ENCODE assay signal across 9 cellular contexts in the genomic region with DNA sequence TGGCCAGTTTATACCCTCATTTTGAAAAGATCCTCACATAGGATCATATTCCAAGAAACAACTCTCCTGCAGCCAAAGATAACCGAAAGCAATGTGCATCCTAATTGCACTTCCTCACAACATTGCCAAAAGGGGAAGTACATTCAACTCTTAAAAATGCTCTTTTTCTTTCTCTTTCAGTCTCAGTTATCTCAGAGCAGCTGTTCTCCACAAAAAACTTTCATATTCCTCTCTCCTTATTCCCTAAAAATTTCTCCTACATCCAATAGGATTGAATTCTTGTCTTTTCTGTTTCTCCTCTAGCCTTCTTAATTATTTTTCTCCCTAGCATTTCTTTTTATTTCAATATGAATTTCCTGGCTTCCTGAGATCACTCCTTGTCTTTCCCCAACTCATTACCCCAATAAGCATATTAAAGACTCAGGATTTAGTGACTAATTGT. TPM values are rescaled to one million over a fixed set of nuclear protein-coding genes. Genes with fewer than 3 reads are reported as not detected.
DNase-seq lines count a peak whose midpoint lies in the region; ATAC-seq and TF ChIP-seq lines count a peak whose summit lies in the region.
"Had no signal": no experiment of that assay in that cellular context is flagged by ENCODE, and none has a peak within 500 bp of the region (broad histone marks: within the 10 kb centered on the region; RNA-seq: fewer than 3 reads in every experiment).

No MANE protein-coding gene starts in this region.

- H3K36me3 ChIP-seq in PC-3 (ENCODE audit: low read depth, low read length): no peaks in the 10 kb centered on the region

- H4K20me1 ChIP-seq in PC-3 (ENCODE audit: low read length): no peaks in the 10 kb centered on the region

- CTCF ChIA-PET in PC-3 (lab: Charles Lee): no interaction called here

- H3K4me2 ChIP-seq in PC-3 (ENCODE audit: low read length): no peak overlapping the region

- H3K4me1 Mint-ChIP-seq in activated naive CD8-positive, alpha-beta T cell treated with anti-CD3 and anti-CD28 coated beads, Interleukin-2, amount 10 ng/mL, durations not matched to agents 7 days and 5 days: peaks cover 13% of the 10 kb centered on the region

- H3K9me3 ChIP-seq in PC-3 (ENCODE audit: low read length): 0 out of 2 replicates have a peak, but pooled peaks cover 4% of the 10 kb centered on the region

- BruUV-seq in PC-3 (replicated peaks; lab: Mats Ljungman, UMichigan): no TSS peak

- peaks cover 31% of the 10 kb centered on the region for H3K4me1 ChIP-seq in PC-3 (ENCODE audit: insufficient read depth, low read length)

- H3K36me3 Mint-ChIP-seq in activated naive CD8-positive, alpha-beta T cell treated with anti-CD3 and anti-CD28 coated beads, Interleukin-2, amount 10 ng/mL, durations not matched to agents 7 days and 5 days: peaks cover 18% of the 10 kb centered on the region

- H3K27me3 Mint-ChIP-seq in activated naive CD8-positive, alpha-beta T cell treated with anti-CD3 and anti-CD28 coated beads, Interleukin-2, amount 10 ng/mL, durations not matched to agents 7 days and 5 days: no peaks in the 10 kb centered on the region

- peak overlapping the region; percentile 26 for H3K4me3 Mint-ChIP-seq in activated naive CD8-positive, alpha-beta T cell treated with anti-CD3 and anti-CD28 coated beads, Interleukin-2, amount 10 ng/mL, durations not matched to agents 7 days and 5 days

- no peaks in the 10 kb centered on the region for H3K27me3 ChIP-seq in PC-3 (ENCODE audit: low read length)

- no peak overlapping the region for H3K9ac ChIP-seq in PC-3 (ENCODE audit: low read length)

- H3K27ac ChIP-seq in PC-3 (ENCODE audit: low read length): no peak overlapping the region

- peak; percentile 60 for ATAC-seq in GM19452 (IDR thresholded peaks at IDR 0.05; ENCODE audit: unreplicated experiment)
- peak; percentile 83 for ATAC-seq in HG03342 (IDR thresholded peaks at IDR 0.05; ENCODE audit: unreplicated experiment)
- ATAC-seq in activated naive CD8-positive, alpha-beta T cell treated with anti-CD3 and anti-CD28 coated beads, Interleukin-2, amount 10 ng/mL, durations not matched to agents 7 days and 5 days (ENCODE audit: low read depth): no peak
- ATAC-seq in PC-3: no peak; the same call in 1 of the 2 replicates

- H3K79me2 ChIP-seq in PC-3 (ENCODE audit: low read length): no peaks in the 10 kb centered on the region

- POLR2A ChIA-PET in activated naive CD8-positive, alpha-beta T cell treated with anti-CD3 and anti-CD28 coated beads, Interleukin-2, amount 10 ng/mL, durations not matched to agents 7 days and 5 days (lab: Charles Lee): no interaction called here
- POLR2A ChIA-PET in PC-3 (lab: Charles Lee; ENCODE audit: unreplicated experiment): no interaction called here

- no peak overlapping the region for H3K27ac Mint-ChIP-seq in activated naive CD8-positive, alpha-beta T cell treated with anti-CD3 and anti-CD28 coated beads, Interleukin-2, amount 10 ng/mL, durations not matched to agents 7 days and 5 days

- no peaks in the 10 kb centered on the region for H3K9me3 Mint-ChIP-seq in activated naive CD8-positive, alpha-beta T cell treated with anti-CD3 and anti-CD28 coated beads, Interleukin-2, amount 10 ng/mL, durations not matched to agents 7 days and 5 days

- TF ChIP-seq CTCF in AG10803 (conservative IDR thresholded peaks at IDR 0.05; ENCODE audit: low read length) (no peak), PC-3 (conservative IDR thresholded peaks at IDR 0.05; ENCODE audit: low read depth, low read length) (no peak)

- H3F3A ChIP-seq in PC-3 (ENCODE audit: low read length, unreplicated experiment): no peaks in the 10 kb centered on the region

- intact Hi-C loops in PC-3 (cut with micrococcal nuclease): no loop called here

- H3K4me3 ChIP-seq in AG10803 (ENCODE audit: low read length) (peak overlapping the region; percentile 6; the same call in 1 of the 2 replicates), PC-3 (ENCODE audit: low read length) (no peak overlapping the region)

- no peaks in the 10 kb centered on the region for H3K9me2 ChIP-seq in PC-3 (replicated peaks; ENCODE audit: low read length)

- peak; percentile 46 for DNase-seq in AG10803 (ENCODE audit: low read depth)
- no peak for DNase-seq in activated naive CD8-positive, alpha-beta T cell treated with anti-CD3 and anti-CD28 coated beads, Interleukin-2, amount 10 ng/mL, durations not matched to agents 7 days and 5 days
- DNase-seq in PC-3: no peak
- DNase-seq in NCI-H146 (lab: John Stamatoyannopoulos, UW): no peak
- no peak for DNase-seq in UCSD-AML1 (lab: John Stamatoyannopoulos, UW; ENCODE audit: unreplicated experiment)
- no peak for DNase-seq in NCI-H187 treated with DMSO at 0.1 percent for 48 hours (lab: John Stamatoyannopoulos, UW)
- DNase-seq: DMS79 treated with DMSO at 0.1 percent for 48 hours had no signal

- H2AFZ ChIP-seq in PC-3 (ENCODE audit: low read length): no peak overlapping the region

RNA-seq across cellular contexts. Expression of gene VRK2, which starts 7.4 kb away (rescaled TPM):
- 10 to 100 TPM; 21.5 to 22.8 TPM for total RNA-seq in activated naive CD8-positive, alpha-beta T cell treated with anti-CD3 and anti-CD28 coated beads, Interleukin-2, amount 10 ng/mL, durations not matched to agents 7 days and 5 days
- 22.7 and 27.6 TPM in 2 replicates for total RNA-seq in PC-3 (2014; rRNA removed)

Comparison
In these comparisons a context has a peak if more than half of its experiments do, and no peak if none do; other contexts are left out.
1. ATAC-seq: peak in GM19452 (single experiment) and HG03342 (single experiment); none in activated naive CD8-positive, alpha-beta T cell treated with anti-CD3 and anti-CD28 coated beads, Interleukin-2, amount 10 ng/mL, durations not matched to agents 7 days and 5 days (single experiment) and PC-3 (single experiment).